ENCODE assay signal across 13 cellular contexts in genomic region chr2:111909079-111909478, GRCh38. TPM values are rescaled to one million over a fixed set of nuclear protein-coding genes. Genes with fewer than 3 reads are reported as not detected.
DNase-seq lines count a peak whose midpoint lies in the region; ATAC-seq and TF ChIP-seq lines count a peak whose summit lies in the region.
"Had no signal": no experiment of that assay in that cellular context is flagged by ENCODE, and none has a peak within 500 bp of the region (broad histone marks: within the 10 kb centered on the region; RNA-seq: fewer than 3 reads in every experiment).

No MANE protein-coding gene starts in this region.

- intact Hi-C loops in dorsolateral prefrontal cortex (cut with DNase I) = no loop called here
- intact Hi-C loops in tibial artery (cut with DNase I; ENCODE audit: low total_unique reads) = no loop called here

- H3K4me3 ChIP-seq in HUES48 (ENCODE audit: low read depth, low read length) (no peak overlapping the region), dorsolateral prefrontal cortex (no peak overlapping the region), mesodermal cell (ENCODE audit: extremely low read depth, insufficient read depth, low read length, poor library complexity, severe bottlenecking) (no peak overlapping the region), tibial artery (no peak overlapping the region)
- H3K4me3 ChIP-seq: stomach had no signal

- ATAC-seq in GM18517 (IDR thresholded peaks at IDR 0.05; ENCODE audit: unreplicated experiment) = no peak

- no peak for TF ChIP-seq CTCF in dorsolateral prefrontal cortex (IDR thresholded peaks at IDR 0.05 in 54 of 56, conservative IDR thresholded peaks at IDR 0.05 in 2 of 56; ENCODE audit: low read depth in 1 of 56, partially characterized antibody in 56 of 56)
- no peak for TF ChIP-seq CTCF in tibial artery (IDR thresholded peaks at IDR 0.05)

- H3K27me3 ChIP-seq in HUES48 (ENCODE audit: control insufficient read depth, insufficient read depth, low read length) (no peaks in the 10 kb centered on the region), dorsolateral prefrontal cortex (no peaks in the 10 kb centered on the region), tibial artery (no peaks in the 10 kb centered on the region)
- H3K27me3 ChIP-seq: neutrophil, stomach had no signal

- WGBS in mesodermal cell (ENCODE audit: insufficient coverage in 2 of 2), 2 experiments = 60% methylated on average over 3 of the region's 3 CpGs; no CpG with 5 or more reads in 1 of the 2 experiments

- DNase-seq in dorsolateral prefrontal cortex (no peak), tibial artery (no peak), GF-D8 (lab: John Stamatoyannopoulos, UW) (no peak)
- DNase-seq in activated CD4-positive, alpha-beta T cell treated with anti-CD3 and anti-CD28 coated beads, Interleukin-2, amount 50 U/mL, for 1 hour = no peak
- DNase-seq: activated CD4-positive, CD25-positive, alpha-beta regulatory T cell treated with anti-CD3 and anti-CD28 coated beads, Interleukin-2, amount 50 U/mL, for 72 hours; effector CD4-positive, alpha-beta T cell; NCI-H1417; stimulated activated CD4-positive, alpha-beta T cell treated with anti-CD3 and anti-CD28 coated beads, Interleukin-1b, Interleukin-23, amount 100 ng/mL, for 48 hours; stomach had no signal

- H3K27ac ChIP-seq in HUES48 (ENCODE audit: low read depth, low read length) = peak overlapping the region; percentile 28
- peak overlapping the region in 48 of 59 donors; percentile 3 to 95 (median 58) for H3K27ac ChIP-seq in dorsolateral prefrontal cortex
- peak overlapping the region; percentile 81 for H3K27ac ChIP-seq in mesodermal cell (ENCODE audit: low read depth, low read length, severe bottlenecking)
- peak overlapping the region; percentile 5 to 13 for H3K27ac ChIP-seq in tibial artery
- H3K27ac ChIP-seq: neutrophil had no signal

- no peaks in the 10 kb centered on the region for H3K9me3 ChIP-seq in HUES48 (ENCODE audit: control insufficient read depth, insufficient read depth, low read length)
- no peaks in the 10 kb centered on the region for H3K9me3 ChIP-seq in mesodermal cell (ENCODE audit: control insufficient read depth, low read length)
- no peaks in the 10 kb centered on the region for H3K9me3 ChIP-seq in tibial artery
- H3K9me3 ChIP-seq: neutrophil, stomach had no signal

- H3K36me3 ChIP-seq in HUES48 (ENCODE audit: control insufficient read depth, insufficient read depth, low read length) (no peaks in the 10 kb centered on the region), mesodermal cell (ENCODE audit: control insufficient read depth, insufficient read depth, low read length) (no peaks in the 10 kb centered on the region), tibial artery (no peaks in the 10 kb centered on the region)
- H3K36me3 ChIP-seq: neutrophil, stomach had no signal

- H3K9ac ChIP-seq in HUES48 (ENCODE audit: low read depth, low read length) = no peak overlapping the region

- H3K4me1 ChIP-seq in HUES48 (ENCODE audit: control insufficient read depth, insufficient read depth, low read length) = peaks cover 17% of the 10 kb centered on the region
- H3K4me1 ChIP-seq in mesodermal cell (ENCODE audit: control insufficient read depth, insufficient read depth, low read length, poor library complexity, severe bottlenecking) = peaks cover 27% of the 10 kb centered on the region
- H3K4me1 ChIP-seq in tibial artery = peaks cover 0 to 66% (median 33%) of the 10 kb centered on the region in 4 donors

RNA-seq across cellular contexts. Expression of gene MERTK, which starts 10.7 kb away (rescaled TPM):
- 10 to 100 TPM in 119 of 120 experiments, 1 to 10 TPM in 1; 9.8 to 72.4 (median 25.3) TPM for total RNA-seq in dorsolateral prefrontal cortex
- 15.7 TPM for polyA plus RNA-seq in mesodermal cell (2013, experiment 1 of 2)
- polyA plus RNA-seq in mesodermal cell (2013, experiment 2 of 2) = 18.9 TPM

RNA-seq across cellular contexts. Expression of gene ANAPC1, which starts 25.1 kb away (rescaled TPM):
- 10 to 100 TPM; 31.1 to 65.0 (median 45.8) TPM for total RNA-seq in dorsolateral prefrontal cortex
- 30.4 TPM for polyA plus RNA-seq in mesodermal cell (2013, experiment 1 of 2)
- 27.5 TPM for polyA plus RNA-seq in mesodermal cell (2013, experiment 2 of 2)

Comparison
In these comparisons a context has a peak if more than half of its experiments do, and no peak if none do; other contexts are left out.
1. H3K27ac ChIP-seq: peak in every context shown above with its lines; median percentile 81 in mesodermal cell; 58 in dorsolateral prefrontal cortex; 28 in HUES48; 9 in tibial artery.